8 cellular contexts compared by ENCODE assay signal in the genomic region with DNA sequence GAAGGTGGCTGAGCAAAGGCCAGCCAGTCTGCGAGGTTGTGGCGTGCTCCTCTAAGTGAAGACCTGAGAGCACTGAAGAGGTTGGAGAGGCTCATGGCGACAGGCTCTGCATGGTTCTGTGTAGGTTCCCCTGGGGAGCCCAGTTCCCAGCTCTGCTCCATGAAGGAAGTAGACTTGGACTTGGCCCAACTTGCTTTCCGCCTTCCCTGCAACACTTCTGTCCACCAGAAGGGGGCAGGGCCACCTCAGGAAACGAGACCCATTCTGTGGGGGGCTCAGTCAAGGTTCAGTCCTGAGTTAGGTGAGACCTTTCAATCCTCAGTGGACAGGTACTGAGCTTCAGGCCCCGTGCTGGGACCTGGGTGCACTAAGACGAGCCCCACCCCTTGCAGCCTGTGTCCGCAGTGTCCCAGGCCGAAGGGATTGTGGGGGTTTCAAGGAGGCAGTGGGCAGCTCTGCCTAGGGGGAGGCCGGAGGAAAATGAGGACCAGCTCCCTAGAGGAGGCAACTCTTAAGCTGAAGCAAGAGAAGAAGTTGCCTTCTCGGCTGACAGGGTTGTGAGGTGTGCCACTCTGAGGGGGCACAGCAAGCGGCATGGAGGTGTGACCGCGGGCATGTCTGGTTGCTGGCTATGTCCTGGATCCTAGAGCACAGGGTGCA. TPM values are rescaled to one million over a fixed set of nuclear protein-coding genes. Genes with fewer than 3 reads are reported as not detected.
DNase-seq lines count a peak whose midpoint lies in the region; ATAC-seq lines count a peak whose summit lies in the region.

No MANE protein-coding gene starts in this region.

- no peaks in the 10 kb centered on the region for H3K4me1 Mint-ChIP-seq in activated T-cell treated with anti-CD3 and anti-CD28 coated beads, Interleukin-2, amount 50 U/mL, for 72 hours (ENCODE audit: low read depth)
- no peaks in the 10 kb centered on the region for H3K4me1 Mint-ChIP-seq in T-helper 2 cell treated with Interferon-gamma antibody and Interleukin-4, amounts not matched to agents 5 μg/mL and 100 μg/mL, for 36 hours (ENCODE audit: low read depth)

- H3K4me3 Mint-ChIP-seq in activated T-cell treated with anti-CD3 and anti-CD28 coated beads, Interleukin-2, amount 50 U/mL, for 72 hours, result no peak overlapping the region
- no peak overlapping the region for H3K4me3 Mint-ChIP-seq in T-helper 2 cell treated with Interferon-gamma antibody and Interleukin-4, amounts not matched to agents 5 μg/mL and 100 μg/mL, for 36 hours

- no peaks in the 10 kb centered on the region for H3K9me3 Mint-ChIP-seq in activated T-cell treated with anti-CD3 and anti-CD28 coated beads, Interleukin-2, amount 50 U/mL, for 72 hours
- no peaks in the 10 kb centered on the region for H3K9me3 Mint-ChIP-seq in T-helper 2 cell treated with Interferon-gamma antibody and Interleukin-4, amounts not matched to agents 5 μg/mL and 100 μg/mL, for 36 hours

- DNase-seq in activated naive CD4-positive, alpha-beta T cell treated with Interleukin-2 at 50 U/mL for 16 hours, result peak; percentile 18
- no peak for DNase-seq in activated naive CD4-positive, alpha-beta T cell treated with anti-CD3 and anti-CD28 coated beads, Interleukin-2, amount 50 U/mL, for 16 hours
- peak; percentile 38 for DNase-seq in NCI-H146 treated with DMSO at 0.1 percent for 48 hours (lab: John Stamatoyannopoulos, UW; ENCODE audit: unreplicated experiment)
- DNase-seq in activated T-cell treated with anti-CD3 and anti-CD28 coated beads, Interleukin-2, amount 50 U/mL, for 72 hours, result peak; percentile 37 to 51
- DNase-seq in glomerular visceral epithelial cell (ENCODE audit: extremely low spot score), result peak; percentile 46
- peak; percentile 55 for DNase-seq in pons (ENCODE audit: low spot score)
- DNase-seq in T-helper 2 cell treated with Interferon-gamma antibody and Interleukin-4, amounts not matched to agents 5 μg/mL and 100 μg/mL, for 36 hours (ENCODE audit: low spot score), result no peak

- H3K27me3 Mint-ChIP-seq in activated T-cell treated with anti-CD3 and anti-CD28 coated beads, Interleukin-2, amount 50 U/mL, for 72 hours (ENCODE audit: low read depth), result peaks cover 6% of the 10 kb centered on the region
- H3K27me3 Mint-ChIP-seq in T-helper 2 cell treated with Interferon-gamma antibody and Interleukin-4, amounts not matched to agents 5 μg/mL and 100 μg/mL, for 36 hours (ENCODE audit: low read depth), result peaks cover 4% of the 10 kb centered on the region

- H3K36me3 Mint-ChIP-seq in activated T-cell treated with anti-CD3 and anti-CD28 coated beads, Interleukin-2, amount 50 U/mL, for 72 hours (ENCODE audit: insufficient read depth in 2 of 2), result no peaks in the 10 kb centered on the region
- H3K36me3 Mint-ChIP-seq in T-helper 2 cell treated with Interferon-gamma antibody and Interleukin-4, amounts not matched to agents 5 μg/mL and 100 μg/mL, for 36 hours (ENCODE audit: low read depth), result no peaks in the 10 kb centered on the region

- ATAC-seq in activated T-cell treated with anti-CD3 and anti-CD28 coated beads, Interleukin-2, amount 50 U/mL, for 72 hours (replicated peaks in 1 of 2), result peak in 1 of 2 donors; percentile 19
- no peak for ATAC-seq in GM19395 (IDR thresholded peaks at IDR 0.05; ENCODE audit: unreplicated experiment)

- no peak overlapping the region for H3K27ac Mint-ChIP-seq in activated T-cell treated with anti-CD3 and anti-CD28 coated beads, Interleukin-2, amount 50 U/mL, for 72 hours
- H3K27ac Mint-ChIP-seq in T-helper 2 cell treated with Interferon-gamma antibody and Interleukin-4, amounts not matched to agents 5 μg/mL and 100 μg/mL, for 36 hours, result no peak overlapping the region

RNA-seq across cellular contexts. Expression of a gene that starts 15.0 kb away (rescaled TPM):
- total RNA-seq in activated T-cell treated with anti-CD3 and anti-CD28 coated beads, Interleukin-2, amount 50 U/mL, for 72 hours, result 10 to 100 TPM; 40.3 to 49.1 TPM

Comparison
In these comparisons a context has a peak if more than half of its experiments do, and no peak if none do; other contexts are left out.
1. DNase-seq: peak in activated naive CD4-positive, alpha-beta T cell treated with Interleukin-2 at 50 U/mL for 16 hours (single experiment), NCI-H146 treated with DMSO at 0.1 percent for 48 hours (single experiment), activated T-cell treated with anti-CD3 and anti-CD28 coated beads, Interleukin-2, amount 50 U/mL, for 72 hours (2 of 2), glomerular visceral epithelial cell (single experiment) and pons (single experiment); none in activated naive CD4-positive, alpha-beta T cell treated with anti-CD3 and anti-CD28 coated beads, Interleukin-2, amount 50 U/mL, for 16 hours (single experiment) and T-helper 2 cell treated with Interferon-gamma antibody and Interleukin-4, amounts not matched to agents 5 μg/mL and 100 μg/mL, for 36 hours (single experiment).